8 cellular contexts compared by ENCODE assay signal in genomic region chr19:3163230-3163886, GRCh38. TPM values are rescaled to one million over a fixed set of nuclear protein-coding genes. Genes with fewer than 3 reads are reported as not detected.
DNase-seq lines count a peak whose midpoint lies in the region; ATAC-seq and TF ChIP-seq lines count a peak whose summit lies in the region.

No MANE protein-coding gene starts in this region.

- no peak overlapping the region for H3K27ac Mint-ChIP-seq in activated T-helper 2 cell treated with anti-CD3 and anti-CD28 coated beads, Interferon-gamma antibody, Interleukin-2, Interleukin-4, amounts not matched to agents 10 μg/mL and 5 μg/mL and 100 μg/mL, durations not matched to agents 14 hours and 24 hours and 36 hours

- H3K9me3 Mint-ChIP-seq in activated T-helper 2 cell treated with anti-CD3 and anti-CD28 coated beads, Interferon-gamma antibody, Interleukin-2, Interleukin-4, amounts not matched to agents 10 μg/mL and 5 μg/mL and 100 μg/mL, durations not matched to agents 14 hours and 24 hours and 36 hours: peaks cover 11% of the 10 kb centered on the region

- H3K9me3 ChIP-seq in ovary: no peaks in the 10 kb centered on the region

- peak; percentile 81 to 90 (median 89) for TF ChIP-seq CTCF in ovary (IDR thresholded peaks at IDR 0.05)

- H3K36me3 Mint-ChIP-seq in activated T-helper 2 cell treated with anti-CD3 and anti-CD28 coated beads, Interferon-gamma antibody, Interleukin-2, Interleukin-4, amounts not matched to agents 10 μg/mL and 5 μg/mL and 100 μg/mL, durations not matched to agents 14 hours and 24 hours and 36 hours (ENCODE audit: low read depth): peaks cover 82% of the 10 kb centered on the region

- 3 to 5% (median 4%) methylated on average over 27 of the region's 27 CpGs for WGBS in ovary, 3 donors

- intact Hi-C loops in activated T-helper 2 cell treated with anti-CD3 and anti-CD28 coated beads, Interferon-gamma antibody, Interleukin-2, Interleukin-4, amounts not matched to agents 10 μg/mL and 5 μg/mL and 100 μg/mL, durations not matched to agents 14 hours and 24 hours and 36 hours (cut with micrococcal nuclease): loop anchor here (1.0 to 10.0 kb wide), 4 partner anchors 17 to 99 kb away; partner anchors contain the start of gene TLE5
- intact Hi-C loops in ovary (cut with DNase I): loop anchor here in 3 of 4 donors (1.0 to 5.0 kb wide), 4 partner anchors 86 to 206 kb away; no protein-coding TSS in a partner anchor

- no peak for TF ChIP-seq EP300 in ovary (IDR thresholded peaks at IDR 0.05)

- no peaks in the 10 kb centered on the region for H3K36me3 ChIP-seq in ovary

- no peak overlapping the region for H3K4me3 ChIP-seq in ovary

- peaks cover 2% of the 10 kb centered on the region for H3K4me1 ChIP-seq in ovary (ENCODE audit: insufficient read depth)

- no peaks in the 10 kb centered on the region for H3K27me3 ChIP-seq in ovary

- H3K27me3 Mint-ChIP-seq in activated T-helper 2 cell treated with anti-CD3 and anti-CD28 coated beads, Interferon-gamma antibody, Interleukin-2, Interleukin-4, amounts not matched to agents 10 μg/mL and 5 μg/mL and 100 μg/mL, durations not matched to agents 14 hours and 24 hours and 36 hours (ENCODE audit: low read depth): no peaks in the 10 kb centered on the region

- ATAC-seq in GM21528 (IDR thresholded peaks at IDR 0.05; ENCODE audit: low FRiP score, unreplicated experiment): no peak
- no peak for ATAC-seq in HG02798 (IDR thresholded peaks at IDR 0.05; ENCODE audit: poor library complexity, unreplicated experiment)

- no peak overlapping the region for H3K27ac ChIP-seq in ovary

- H3K4me1 Mint-ChIP-seq in activated T-helper 2 cell treated with anti-CD3 and anti-CD28 coated beads, Interferon-gamma antibody, Interleukin-2, Interleukin-4, amounts not matched to agents 10 μg/mL and 5 μg/mL and 100 μg/mL, durations not matched to agents 14 hours and 24 hours and 36 hours (ENCODE audit: low read depth): peaks cover 30% of the 10 kb centered on the region

- DNase-seq in ELF-1 (ENCODE audit: low read depth, low spot score) (peak; percentile 77), LHCN-M2 (ENCODE audit: low read depth) (peak; percentile 44), RPMI8226 (peak; percentile 82), germinal center (ENCODE audit: low spot score) (peak; percentile 89), ovary (peak; percentile 62 to 77 (median 74))
- DNase-seq in activated T-helper 2 cell treated with anti-CD3 and anti-CD28 coated beads, Interferon-gamma antibody, Interleukin-2, Interleukin-4, amounts not matched to agents 10 μg/mL and 5 μg/mL and 100 μg/mL, durations not matched to agents 14 hours and 24 hours and 36 hours (ENCODE audit: low spot score): peak; percentile 56

- TF ChIP-seq POLR2A in ovary (IDR thresholded peaks at IDR 0.05): no peak

- no peak overlapping the region for H3K4me3 Mint-ChIP-seq in activated T-helper 2 cell treated with anti-CD3 and anti-CD28 coated beads, Interferon-gamma antibody, Interleukin-2, Interleukin-4, amounts not matched to agents 10 μg/mL and 5 μg/mL and 100 μg/mL, durations not matched to agents 14 hours and 24 hours and 36 hours (ENCODE audit: low read depth)

RNA-seq across cellular contexts. Expression of gene S1PR4, which starts 15.2 kb away (rescaled TPM):
- total RNA-seq in LHCN-M2 (2014; rRNA removed) (not detected in 2 replicates), ovary (1 to 10 TPM in 1 of 7 donors, under 1 TPM in 5, not detected in 1; 0.20 to 1.1 (median 0.49) TPM)
- not detected for polyA plus RNA-seq in LHCN-M2 (2012)
- total RNA-seq in activated T-helper 2 cell treated with anti-CD3 and anti-CD28 coated beads, Interferon-gamma antibody, Interleukin-2, Interleukin-4, amounts not matched to agents 10 μg/mL and 5 μg/mL and 100 μg/mL, durations not matched to agents 14 hours and 24 hours and 36 hours: 48.5 and 48.9 TPM in 2 replicates
- polyA plus RNA-seq in ovary: 1 to 10 TPM in 1 of 2 donors, not detected in 1; 1.0 TPM

RNA-seq across cellular contexts. Expression of gene NCLN, which starts 22.4 kb away (rescaled TPM):
- total RNA-seq in LHCN-M2 (2014; rRNA removed) (105 and 118 TPM in 2 replicates), ovary (10 to 100 TPM; 11.4 to 43.6 (median 25.2) TPM)
- 71.1 TPM for polyA plus RNA-seq in LHCN-M2 (2012)
- 86.3 and 88.1 TPM in 2 replicates for total RNA-seq in activated T-helper 2 cell treated with anti-CD3 and anti-CD28 coated beads, Interferon-gamma antibody, Interleukin-2, Interleukin-4, amounts not matched to agents 10 μg/mL and 5 μg/mL and 100 μg/mL, durations not matched to agents 14 hours and 24 hours and 36 hours
- polyA plus RNA-seq in ovary: 10 to 100 TPM in 1 of 2 donors, 1 to 10 TPM in 1; 5.3 to 22.1 TPM

RNA-seq across cellular contexts. Expression of gene GNA15, which starts 27.5 kb away (rescaled TPM):
- total RNA-seq in LHCN-M2 (2014; rRNA removed) (0.06 and 0.40 TPM in 2 replicates), ovary (1 to 10 TPM; 1.2 to 4.8 (median 1.4) TPM)
- polyA plus RNA-seq in LHCN-M2 (2012): 0.02 TPM
- 174 and 176 TPM in 2 replicates for total RNA-seq in activated T-helper 2 cell treated with anti-CD3 and anti-CD28 coated beads, Interferon-gamma antibody, Interleukin-2, Interleukin-4, amounts not matched to agents 10 μg/mL and 5 μg/mL and 100 μg/mL, durations not matched to agents 14 hours and 24 hours and 36 hours
- polyA plus RNA-seq in ovary: 1 to 10 TPM; 1.2 to 1.9 TPM

Comparison
In these comparisons a context has a peak if more than half of its experiments do, and no peak if none do; other contexts are left out.
1. RNA of gene S1PR4, which starts 15.2 kb away (total RNA-seq): 48.5 to 48.9 TPM in activated T-helper 2 cell treated with anti-CD3 and anti-CD28 coated beads, Interferon-gamma antibody, Interleukin-2, Interleukin-4, amounts not matched to agents 10 μg/mL and 5 μg/mL and 100 μg/mL, durations not matched to agents 14 hours and 24 hours and 36 hours; 0.20 to 1.1 TPM in ovary and not detected in LHCN-M2; every median in the first group is over 10 times any median in the second.
2. RNA of gene GNA15, which starts 27.5 kb away (total RNA-seq): 174 to 176 TPM in activated T-helper 2 cell treated with anti-CD3 and anti-CD28 coated beads, Interferon-gamma antibody, Interleukin-2, Interleukin-4, amounts not matched to agents 10 μg/mL and 5 μg/mL and 100 μg/mL, durations not matched to agents 14 hours and 24 hours and 36 hours; 1.2 to 4.8 TPM in ovary and 0.06 to 0.40 TPM in LHCN-M2; every median in the first group is over 10 times any median in the second.
3. Peak in every context shown above with its lines, with median percentiles within 50 percentile points of each other: DNase-seq.